24 cellular contexts compared by ENCODE assay signal in genomic region chr5:175614223-175614622, GRCh38. TPM values are rescaled to one million over a fixed set of nuclear protein-coding genes. Genes with fewer than 3 reads are reported as not detected.
DNase-seq lines count a peak whose midpoint lies in the region; TF ChIP-seq lines count a peak whose summit lies in the region.
"Had no signal": no experiment of that assay in that cellular context is flagged by ENCODE, and none has a peak within 500 bp of the region (broad histone marks: within the 10 kb centered on the region; RNA-seq: fewer than 3 reads in every experiment).

No MANE protein-coding gene starts in this region.

- peak overlapping the region; percentile 52 for H3K9ac ChIP-seq in neuronal stem cell (ENCODE audit: low read depth, low read length, poor library complexity)

- H3K18ac ChIP-seq in neuronal stem cell (ENCODE audit: low read length) = no peak overlapping the region

- no peak overlapping the region for H2BK15ac ChIP-seq in neuronal stem cell (ENCODE audit: low read length)

- no peak overlapping the region for H3K23ac ChIP-seq in neuronal stem cell (ENCODE audit: low read depth, low read length, poor library complexity)

- intact Hi-C loops in dorsolateral prefrontal cortex (cut with DNase I) = no loop called here
- intact Hi-C loops in sigmoid colon (cut with DNase I) = no loop called here

- TF ChIP-seq POLR2A in sigmoid colon (IDR thresholded peaks at IDR 0.05) = no peak

- H3K27ac ChIP-seq in dorsolateral prefrontal cortex = peak overlapping the region in 37 of 59 donors; percentile 1 to 77 (median 46)
- H3K27ac ChIP-seq in neuronal stem cell (replicated peaks; ENCODE audit: low read length) = no peak overlapping the region
- H3K27ac ChIP-seq in temporal lobe (ENCODE audit: low read depth, low read length) = peak overlapping the region; percentile 22
- H3K27ac ChIP-seq in sigmoid colon = no peak overlapping the region
- H3K27ac ChIP-seq: 22Rv1, C4-2B had no signal

- H3K27me3 ChIP-seq in dorsolateral prefrontal cortex (no peaks in the 10 kb centered on the region), neuronal stem cell (ENCODE audit: control insufficient read depth in 3 of 3, insufficient read depth in 3 of 3, low read depth in 1 of 3, low read length in 3 of 3) (peaks cover 0 to 3% (median 0%) of the 10 kb centered on the region in 3 experiments), sigmoid colon (no peaks in the 10 kb centered on the region)

- no peaks in the 10 kb centered on the region for H3K79me1 ChIP-seq in neuronal stem cell (ENCODE audit: low read depth, low read length)

- WGBS in neuronal stem cell (ENCODE audit: extremely low coverage in 2 of 2, insufficient read length in 2 of 2, insufficient replicate concordance in 1 of 2), 2 donors = no CpG with 5 or more reads among the region's 6 CpGs
- WGBS in sigmoid colon, 2 donors = 80 to 82% methylated on average over 6 of the region's 6 CpGs

- H3K4me3 ChIP-seq in dorsolateral prefrontal cortex (no peak overlapping the region), neuronal stem cell (ENCODE audit: low read length in 2 of 2) (no peak overlapping the region), sigmoid colon (no peak overlapping the region)
- H3K4me3 ChIP-seq: GM12878, MG63 had no signal

- no peak for TF ChIP-seq CTCF in dorsolateral prefrontal cortex (IDR thresholded peaks at IDR 0.05 in 54 of 56, conservative IDR thresholded peaks at IDR 0.05 in 2 of 56; ENCODE audit: low read depth in 1 of 56, partially characterized antibody in 56 of 56)
- no peak for TF ChIP-seq CTCF in sigmoid colon (IDR thresholded peaks at IDR 0.05)

- DNase-seq in RPMI7951 (ENCODE audit: low read depth) (peak; percentile 15), dorsolateral prefrontal cortex (no peak), neuronal stem cell (ENCODE audit: low spot score) (no peak), DMS79 treated with DMSO at 0.1 percent for 48 hours (lab: John Stamatoyannopoulos, UW) (no peak), sigmoid colon (no peak)
- no peak for DNase-seq in stimulated activated naive CD4-positive, alpha-beta T cell (lab: John Stamatoyannopoulos, UW)
- DNase-seq: Caco-2; CD8-positive, alpha-beta T cell; EL; GDM1; IMR-90; KG1; MG63; NCI-H1105 treated with DMSO at 0.1 percent for 48 hours; NCI-H2029; NCI-H446 treated with DMSO at 0.1 percent for 48 hours; NCI-H526; SIG-M5 had no signal

- no peak overlapping the region for H2AK5ac ChIP-seq in neuronal stem cell (ENCODE audit: low read depth, low read length)

- H3K36me3 ChIP-seq in neuronal stem cell (replicated peaks in 1 of 2; ENCODE audit: control insufficient read depth in 2 of 2, insufficient read depth in 2 of 2, low read length in 2 of 2) = no peaks in the 10 kb centered on the region
- no peaks in the 10 kb centered on the region for H3K36me3 ChIP-seq in sigmoid colon
- H3K36me3 ChIP-seq: MG63 had no signal

- H3K4me2 ChIP-seq in neuronal stem cell (ENCODE audit: insufficient read depth, low read length, poor library complexity, severe bottlenecking) = no peak overlapping the region

- H4K8ac ChIP-seq in neuronal stem cell (ENCODE audit: low read depth, low read length) = no peak overlapping the region

- H3K14ac ChIP-seq in neuronal stem cell (ENCODE audit: low read length) = no peak overlapping the region

- no peak overlapping the region for H2BK120ac ChIP-seq in neuronal stem cell (ENCODE audit: low read depth, low read length)

- H4K91ac ChIP-seq in neuronal stem cell (ENCODE audit: low read depth, low read length, poor library complexity) = no peak overlapping the region

- TF ChIP-seq EP300 in sigmoid colon (IDR thresholded peaks at IDR 0.05) = no peak

- no peak overlapping the region for H2BK5ac ChIP-seq in neuronal stem cell (ENCODE audit: low read length)

- H2BK12ac ChIP-seq in neuronal stem cell (ENCODE audit: low read length) = no peak overlapping the region

- H3K9me3 ChIP-seq in neuronal stem cell (replicated peaks in 1 of 2; ENCODE audit: control insufficient read depth in 2 of 2, insufficient read depth in 1 of 2, low read depth in 1 of 2, low read length in 2 of 2) = no peaks in the 10 kb centered on the region
- no peaks in the 10 kb centered on the region for H3K9me3 ChIP-seq in sigmoid colon
- H3K9me3 ChIP-seq: Caco-2, MG63 had no signal

- H3K4me1 ChIP-seq in neuronal stem cell (ENCODE audit: control insufficient read depth in 2 of 2, insufficient read depth in 1 of 2, low read depth in 1 of 2, low read length in 2 of 2) (no peaks in the 10 kb centered on the region), sigmoid colon (no peaks in the 10 kb centered on the region)
- H3K4me1 ChIP-seq: Caco-2 had no signal

- H2AFZ ChIP-seq in neuronal stem cell (ENCODE audit: low read length) = no peak overlapping the region

- no peak overlapping the region for H3K4ac ChIP-seq in neuronal stem cell (ENCODE audit: low read length)

RNA-seq across cellular contexts. Expression of gene HRH2, which starts 43.6 kb away (rescaled TPM):
- 4.4 and 5.3 TPM in 2 replicates for total RNA-seq in RPMI7951 (2014; rRNA removed; shearing (Covaris generic))
- total RNA-seq in dorsolateral prefrontal cortex (10 to 100 TPM in 119 of 120 experiments, 1 to 10 TPM in 1; 8.7 to 45.7 (median 25.9) TPM), temporal lobe (3.0 TPM), sigmoid colon (1 to 10 TPM; 1.1 to 3.8 (median 2.0) TPM)
- polyA plus RNA-seq in neuronal stem cell (2013, experiment 1 of 2) = 0.59 TPM
- polyA plus RNA-seq in neuronal stem cell (2013, experiment 2 of 2) = 0.62 TPM
- polyA plus RNA-seq in sigmoid colon = 1 to 10 TPM in 1 of 3 donors, under 1 TPM in 2; under 0.01 to 3.6 (median 0.23) TPM
- total RNA-seq: B cell, Caco-2, IMR-90, OCI-LY7 had no signal
- polyA plus RNA-seq: IMR-90 had no signal

Comparison
In these comparisons a context has a peak if more than half of its experiments do, and no peak if none do; other contexts are left out.
1. H3K27ac ChIP-seq: peak in dorsolateral prefrontal cortex (37 of 59) and temporal lobe (single experiment); none in neuronal stem cell (single experiment) and sigmoid colon (0 of 4).